ENCODE assay signal across 12 cellular contexts in genomic region chrX:69179380-69179911, GRCh38. TPM values are rescaled to one million over a fixed set of nuclear protein-coding genes. Genes with fewer than 3 reads are reported as not detected.
DNase-seq lines count a peak whose midpoint lies in the region; ATAC-seq and TF ChIP-seq lines count a peak whose summit lies in the region.
"Had no signal": no experiment of that assay in that cellular context is flagged by ENCODE, and none has a peak within 500 bp of the region (broad histone marks: within the 10 kb centered on the region; RNA-seq: fewer than 3 reads in every experiment).

No MANE protein-coding gene starts in this region.

- H3K4me1 ChIP-seq in neural progenitor cell = peaks cover 15% of the 10 kb centered on the region

- H2AFZ ChIP-seq in neural progenitor cell (replicated peaks) = no peak overlapping the region

- H3K27ac Mint-ChIP-seq in neural progenitor cell = no peak overlapping the region
- H3K27ac Mint-ChIP-seq: activated naive CD4-positive, alpha-beta T cell treated with anti-CD3 and anti-CD28 coated beads, Interleukin-2, amount 50 U/mL, for 24 hours; type B pancreatic cell had no signal

- DNase-seq in H7 = peak; percentile 80
- peak; percentile 46 for DNase-seq in NCI-H2196 treated with DMSO at 0.1 percent for 48 hours (lab: John Stamatoyannopoulos, UW; ENCODE audit: unreplicated experiment)
- DNase-seq in cerebellar cortex (ENCODE audit: low spot score) = peak; percentile 63
- peak; percentile 84 for DNase-seq in neural progenitor cell (ENCODE audit: low spot score)
- DNase-seq in activated CD4-positive, alpha-beta T cell treated with anti-CD3 and anti-CD28 coated beads, Interleukin-2, amount 50 U/mL, for 1 hour = no peak
- DNase-seq in ACHN = no peak
- no peak for DNase-seq in RWPE1 (ENCODE audit: low spot score)
- DNase-seq: MM.1S had no signal

- no peaks in the 10 kb centered on the region for H3K36me3 ChIP-seq in H7 (replicated peaks; ENCODE audit: control insufficient read depth, insufficient read depth, low read length)
- H3K36me3 ChIP-seq in neural progenitor cell = no peaks in the 10 kb centered on the region

- H3K4me3 Mint-ChIP-seq in neural progenitor cell = no peak overlapping the region
- H3K4me3 Mint-ChIP-seq: activated naive CD4-positive, alpha-beta T cell treated with anti-CD3 and anti-CD28 coated beads, Interleukin-2, amount 50 U/mL, for 24 hours had no signal

- H3K4me1 Mint-ChIP-seq in neural progenitor cell = peaks cover 31% of the 10 kb centered on the region
- H3K4me1 Mint-ChIP-seq: activated naive CD4-positive, alpha-beta T cell treated with anti-CD3 and anti-CD28 coated beads, Interleukin-2, amount 50 U/mL, for 24 hours had no signal

- peak overlapping the region; percentile 66 for H3K4me2 ChIP-seq in neural progenitor cell

- H3K4me3 ChIP-seq in H7 (ENCODE audit: insufficient read depth, low read depth, low read length) = no peak overlapping the region
- H3K4me3 ChIP-seq in neural progenitor cell = peak overlapping the region; percentile 29

- TF ChIP-seq CTCF in neural progenitor cell (IDR thresholded peaks at IDR 0.05) (no peak), RWPE1 (conservative IDR thresholded peaks at IDR 0.05; ENCODE audit: low read depth) (no peak)

- CTCF ChIA-PET in RWPE1 (lab: Yijun Ruan, JAX) = interaction anchor here (1.0 kb wide), 1 partner anchor 26 kb away, joined by 5 read pairs; no protein-coding TSS in a partner anchor

- POLR2A ChIA-PET in RWPE1 (lab: Yijun Ruan, JAX; ENCODE audit: low non-redundant PET) = no interaction called here

- no peaks in the 10 kb centered on the region for H3K79me2 ChIP-seq in neural progenitor cell (ENCODE audit: low read depth)

- in situ Hi-C loops in ACHN (cut with HindIII; ENCODE audit: low pct_ligation_motif_present, low pct_unique_long_range_greater_than_20kb, low sequenced_read_pairs) = no loop called here

- H3F3A ChIP-seq in neural progenitor cell (ENCODE audit: low read depth) = no peaks in the 10 kb centered on the region

- H3K9me3 ChIP-seq in neural progenitor cell (ENCODE audit: low read depth) = peaks cover 7% of the 10 kb centered on the region

- ATAC-seq in activated CD4-positive, CD25-positive, alpha-beta regulatory T cell treated with anti-CD3 and anti-CD28 coated beads, Interleukin-2, amount 50 U/mL, for 24 hours = no peak
- ATAC-seq: esophagus mucosa had no signal

- no peaks in the 10 kb centered on the region; the same call in 1 of the 2 replicates for H3K27me3 ChIP-seq in H7 (ENCODE audit: control insufficient read depth, insufficient read depth, low read length)
- H3K27me3 ChIP-seq in neural progenitor cell = no peaks in the 10 kb centered on the region

- H3K9me3 Mint-ChIP-seq in neural progenitor cell = peaks cover 19% of the 10 kb centered on the region
- H3K9me3 Mint-ChIP-seq: activated naive CD4-positive, alpha-beta T cell treated with anti-CD3 and anti-CD28 coated beads, Interleukin-2, amount 50 U/mL, for 24 hours; type B pancreatic cell had no signal

- H4K20me1 ChIP-seq in neural progenitor cell (ENCODE audit: low read depth) = no peaks in the 10 kb centered on the region

- peaks cover 8% of the 10 kb centered on the region for H3K27me3 Mint-ChIP-seq in neural progenitor cell (ENCODE audit: insufficient read depth, low read depth)
- H3K27me3 Mint-ChIP-seq: type B pancreatic cell had no signal

- H3K9ac ChIP-seq in neural progenitor cell = no peak overlapping the region

- no peaks in the 10 kb centered on the region for H3K36me3 Mint-ChIP-seq in neural progenitor cell
- H3K36me3 Mint-ChIP-seq: activated naive CD4-positive, alpha-beta T cell treated with anti-CD3 and anti-CD28 coated beads, Interleukin-2, amount 50 U/mL, for 24 hours; type B pancreatic cell had no signal

- no peak overlapping the region for H3K27ac ChIP-seq in neural progenitor cell
- H3K27ac ChIP-seq in RWPE1 = no peak overlapping the region

RNA-seq across cellular contexts. Expression of gene PJA1, which starts 14.2 kb away (rescaled TPM):
- total RNA-seq in H7 (2014; rRNA removed; shearing (Covaris generic)) = 105 and 110 TPM in 2 replicates
- total RNA-seq in neural progenitor cell (ENCODE audit: low replicate concordance) = 53.6 and 62.1 TPM in 2 replicates

Comparison
In these comparisons a context has a peak if more than half of its experiments do, and no peak if none do; other contexts are left out.
1. DNase-seq: peak in H7 (single experiment), NCI-H2196 treated with DMSO at 0.1 percent for 48 hours (single experiment), cerebellar cortex (single experiment) and neural progenitor cell (single experiment); none in activated CD4-positive, alpha-beta T cell treated with anti-CD3 and anti-CD28 coated beads, Interleukin-2, amount 50 U/mL, for 1 hour (single experiment), ACHN (single experiment) and RWPE1 (single experiment).